Comparison of ENCODE assay signal across 16 cellular contexts in genomic region chr11:16154715-16155396, GRCh38.
DNase-seq lines count a peak whose midpoint lies in the region; TF ChIP-seq lines count a peak whose summit lies in the region.
"Had no signal": no experiment of that assay in that cellular context is flagged by ENCODE, and none has a peak within 500 bp of the region (broad histone marks: within the 10 kb centered on the region; RNA-seq: fewer than 3 reads in every experiment).

No MANE protein-coding gene starts in this region.

- H3K36me3 ChIP-seq in kidney epithelial cell (ENCODE audit: control insufficient read depth, insufficient read depth, low read length) (no peaks in the 10 kb centered on the region), ovary (no peaks in the 10 kb centered on the region), esophagus muscularis mucosa (no peaks in the 10 kb centered on the region)
- H3K36me3 ChIP-seq: gastrocnemius medialis had no signal

- H3K27me3 ChIP-seq in kidney epithelial cell (ENCODE audit: control insufficient read depth, insufficient read depth, low read length): no peaks in the 10 kb centered on the region
- H3K27me3 ChIP-seq in ovary: no peaks in the 10 kb centered on the region
- no peaks in the 10 kb centered on the region for H3K27me3 ChIP-seq in esophagus muscularis mucosa
- H3K27me3 ChIP-seq: gastrocnemius medialis had no signal

- H3K4me3 ChIP-seq in kidney epithelial cell (ENCODE audit: low read depth, low read length): no peak overlapping the region
- no peak overlapping the region for H3K4me3 ChIP-seq in retinal pigment epithelial cell (ENCODE audit: low read length)
- no peak overlapping the region for H3K4me3 ChIP-seq in ovary
- H3K4me3 ChIP-seq in esophagus muscularis mucosa: no peak overlapping the region
- H3K4me3 ChIP-seq: gastrocnemius medialis had no signal

- TF ChIP-seq POLR2A in ovary (IDR thresholded peaks at IDR 0.05) (no peak), esophagus muscularis mucosa (IDR thresholded peaks at IDR 0.05; ENCODE audit: low read depth) (no peak)

- 55 to 68% (median 65%) methylated on average over 4 of the region's 4 CpGs for WGBS in ovary, 3 donors
- 79% methylated on average over 4 of the region's 4 CpGs for WGBS in esophagus muscularis mucosa

- H3K27ac ChIP-seq in ovary (no peak overlapping the region), esophagus muscularis mucosa (replicated peaks in 1 of 4) (no peak overlapping the region)
- H3K27ac ChIP-seq: C4-2B, gastrocnemius medialis had no signal

- TF ChIP-seq EP300 in ovary (IDR thresholded peaks at IDR 0.05) (no peak), esophagus muscularis mucosa (IDR thresholded peaks at IDR 0.05) (no peak)

- TF ChIP-seq CTCF in kidney epithelial cell (IDR thresholded peaks at IDR 0.05; ENCODE audit: insufficient read depth, low read length, poor library complexity, severe bottlenecking) (no peak), retinal pigment epithelial cell (conservative IDR thresholded peaks at IDR 0.05; ENCODE audit: low read depth, low read length) (no peak), ovary (IDR thresholded peaks at IDR 0.05) (no peak), esophagus muscularis mucosa (IDR thresholded peaks at IDR 0.05) (no peak)

- H3K4me1 ChIP-seq in ovary (ENCODE audit: insufficient read depth) (no peaks in the 10 kb centered on the region), esophagus muscularis mucosa (no peaks in the 10 kb centered on the region)

- peak; percentile 1 for DNase-seq in ELR (ENCODE audit: low read depth)
- peak; percentile 30 for DNase-seq in amniotic epithelial cell (ENCODE audit: low read depth)
- peak; percentile 52 for DNase-seq in kidney epithelial cell (ENCODE audit: low read depth)
- peak; percentile 31 for DNase-seq in retinal pigment epithelial cell (ENCODE audit: low read depth)
- no peak for DNase-seq in NCI-H510A (lab: John Stamatoyannopoulos, UW)
- no peak for DNase-seq in ovary
- no peak for DNase-seq in NK-92 treated with Interleukin-12 subunit alpha and Interleukin-12 subunit beta, amount 100 ng/mL, for 24 hours (lab: John Stamatoyannopoulos, UW)
- DNase-seq in esophagus muscularis mucosa (ENCODE audit: extremely low spot score): no peak
- DNase-seq: endodermal cell; gastrocnemius medialis; GDM1; NCI-H2081; NCI-H526; posterior cingulate gyrus; stimulated activated CD4-positive, alpha-beta T cell treated with anti-CD3 and anti-CD28 coated beads, Interleukin-12 subunit alpha, Interleukin-12 subunit beta, amount 100 ng/mL, for 4 hours had no signal

- intact Hi-C loops in ovary (cut with DNase I): no loop called here
- intact Hi-C loops in esophagus muscularis mucosa (cut with DNase I): no loop called here

- H3K9me3 ChIP-seq in ovary (no peaks in the 10 kb centered on the region), esophagus muscularis mucosa (no peaks in the 10 kb centered on the region)
- H3K9me3 ChIP-seq: gastrocnemius medialis had no signal

Comparison
In these comparisons a context has a peak if more than half of its experiments do, and no peak if none do; other contexts are left out.
1. DNase-seq: peak in ELR (single experiment), amniotic epithelial cell (single experiment), kidney epithelial cell (single experiment) and retinal pigment epithelial cell (single experiment); none in NCI-H510A (single experiment), ovary (0 of 5), NK-92 treated with Interleukin-12 subunit alpha and Interleukin-12 subunit beta, amount 100 ng/mL, for 24 hours (single experiment) and esophagus muscularis mucosa (single experiment).